In genomic region chr20:31722388-31723281, GRCh38 we compare ENCODE assay signal across 9 cellular contexts. TPM values are rescaled to one million over a fixed set of nuclear protein-coding genes. Genes with fewer than 3 reads are reported as not detected.
DNase-seq lines count a peak whose midpoint lies in the region; ATAC-seq, FAIRE-seq and TF ChIP-seq lines count a peak whose summit lies in the region.
"Had no signal": no experiment of that assay in that cellular context is flagged by ENCODE, and none has a peak within 500 bp of the region (broad histone marks: within the 10 kb centered on the region; RNA-seq: fewer than 3 reads in every experiment).

TSS of gene BCL2L1 (minus strand) at chr20:31722868. CDS start at chr20:31722218, 650 bp downstream.

- peak within 1 kb of the TSS; percentile 91 for H3K27ac Mint-ChIP-seq in activated naive CD8-positive, alpha-beta T cell treated with anti-CD3 and anti-CD28 coated beads, Interleukin-2, amount 10 ng/mL, durations not matched to agents 7 days and 5 days

- H3K4me3 ChIP-seq in pancreas, result peak within 1 kb of the TSS; percentile 89 to 96 (median 94)
- peak within 1 kb of the TSS; percentile 76 for H3K4me3 ChIP-seq in tibial artery

- H3K4me3 Mint-ChIP-seq in activated naive CD8-positive, alpha-beta T cell treated with anti-CD3 and anti-CD28 coated beads, Interleukin-2, amount 10 ng/mL, durations not matched to agents 7 days and 5 days, result peak within 1 kb of the TSS; percentile 99

- no peak for FAIRE-seq in pancreas (lab: Jason Lieb, UNC)
- FAIRE-seq: colon had no signal

- 1% methylated on average over 43 of the region's 43 CpGs for WGBS in pancreas, 2 donors

- H3K27ac ChIP-seq in pancreas (peak within 1 kb of the TSS; percentile 97 to 98 (median 98)), tibial artery (peak within 1 kb of the TSS; percentile 97 to 99)

- POLR2A ChIA-PET in activated naive CD8-positive, alpha-beta T cell treated with anti-CD3 and anti-CD28 coated beads, Interleukin-2, amount 10 ng/mL, durations not matched to agents 7 days and 5 days (lab: Charles Lee), result interaction anchor here (1.0 to 8.1 kb wide), 22 partner anchors 10 to 160 kb away, joined by 3 to 149 read pairs (median 6); partner anchors contain the start of gene TPX2

- H3K36me3 ChIP-seq in pancreas, result no peaks in the 10 kb centered on the region
- H3K36me3 ChIP-seq in tibial artery, result peaks cover 0 to 6% (median 5%) of the 10 kb centered on the region in 3 donors

- peak; percentile 46 to 70 (median 54) for TF ChIP-seq CTCF in pancreas (IDR thresholded peaks at IDR 0.05)
- peak; percentile 82 to 87 for TF ChIP-seq CTCF in tibial artery (IDR thresholded peaks at IDR 0.05)

- peaks cover 2% of the 10 kb centered on the region for H3K27me3 Mint-ChIP-seq in activated naive CD8-positive, alpha-beta T cell treated with anti-CD3 and anti-CD28 coated beads, Interleukin-2, amount 10 ng/mL, durations not matched to agents 7 days and 5 days

- ATAC-seq in GM21515 (IDR thresholded peaks at IDR 0.05; ENCODE audit: unreplicated experiment), result peak; percentile 21
- ATAC-seq in activated naive CD8-positive, alpha-beta T cell treated with anti-CD3 and anti-CD28 coated beads, Interleukin-2, amount 10 ng/mL, durations not matched to agents 7 days and 5 days (ENCODE audit: low read depth), result peak; percentile 24
- peak; percentile 73 to 82 (median 78) for ATAC-seq in pancreas

- no peaks in the 10 kb centered on the region for H3K9me3 Mint-ChIP-seq in activated naive CD8-positive, alpha-beta T cell treated with anti-CD3 and anti-CD28 coated beads, Interleukin-2, amount 10 ng/mL, durations not matched to agents 7 days and 5 days

- H3K9me3 ChIP-seq in pancreas (no peaks in the 10 kb centered on the region), tibial artery (no peaks in the 10 kb centered on the region)

- intact Hi-C loops in head of caudate nucleus (cut with DNase I), result loop anchor here (2.0 to 10.0 kb wide), 2 partner anchors 62 to 158 kb away; no protein-coding TSS in a partner anchor
- intact Hi-C loops in pancreas (cut with DNase I), result loop anchor here in 1 of 3 donors (5.0 kb wide), 1 partner anchor 55 kb away; no protein-coding TSS in a partner anchor
- intact Hi-C loops in tibial artery (cut with DNase I; ENCODE audit: low total_unique reads), result loop anchor here (2.0 to 10.0 kb wide), 3 partner anchors 62 to 232 kb away; partner anchors contain the start of gene PDRG1

- peaks cover 34% of the 10 kb centered on the region for H3K4me1 Mint-ChIP-seq in activated naive CD8-positive, alpha-beta T cell treated with anti-CD3 and anti-CD28 coated beads, Interleukin-2, amount 10 ng/mL, durations not matched to agents 7 days and 5 days

- H3K36me3 Mint-ChIP-seq in activated naive CD8-positive, alpha-beta T cell treated with anti-CD3 and anti-CD28 coated beads, Interleukin-2, amount 10 ng/mL, durations not matched to agents 7 days and 5 days, result peaks cover 36% of the 10 kb centered on the region

- peak in 13 of 14 donors; percentile 24 to 87 (median 79) for DNase-seq in C1 segment of cervical spinal cord (lab: John Stamatoyannopoulos, UW)
- peak; percentile 83 for DNase-seq in NAMALWA (ENCODE audit: low spot score)
- DNase-seq in SW 1271 (lab: John Stamatoyannopoulos, UW), result peak; percentile 90 to 93
- peak; percentile 75 for DNase-seq in activated naive CD8-positive, alpha-beta T cell treated with anti-CD3 and anti-CD28 coated beads, Interleukin-2, amount 10 ng/mL, durations not matched to agents 7 days and 5 days
- peak; percentile 57 to 94 (median 87) for DNase-seq in head of caudate nucleus
- peak; percentile 85 to 94 (median 87) for DNase-seq in pancreas
- peak; percentile 91 to 94 for DNase-seq in tibial artery

- peaks cover 4 to 30% (median 23%) of the 10 kb centered on the region in 3 donors for H3K4me1 ChIP-seq in pancreas
- H3K4me1 ChIP-seq in tibial artery, result peaks cover 0 to 32% (median 27%) of the 10 kb centered on the region in 4 donors

- H3K27me3 ChIP-seq in pancreas (no peaks in the 10 kb centered on the region), tibial artery (no peaks in the 10 kb centered on the region)

RNA-seq across cellular contexts. Expression of gene BCL2L1, which starts in this region (rescaled TPM):
- total RNA-seq in activated naive CD8-positive, alpha-beta T cell treated with anti-CD3 and anti-CD28 coated beads, Interleukin-2, amount 10 ng/mL, durations not matched to agents 7 days and 5 days, result 10 to 100 TPM; 61.7 to 64.5 TPM
- 10 to 100 TPM; 27.3 to 59.8 (median 40.0) TPM for total RNA-seq in pancreas
- polyA plus RNA-seq in pancreas, result 10 to 100 TPM; 40.8 to 55.5 TPM

Comparison
In these comparisons a context has a peak if more than half of its experiments do, and no peak if none do; other contexts are left out.
1. Peak in every context shown above with its lines: DNase-seq, ATAC-seq, H3K4me3 ChIP-seq and H3K27ac ChIP-seq.
2. ATAC-seq: peak in every context shown above with its lines; median percentile 78 in pancreas; 24 in activated naive CD8-positive, alpha-beta T cell treated with anti-CD3 and anti-CD28 coated beads, Interleukin-2, amount 10 ng/mL, durations not matched to agents 7 days and 5 days; 21 in GM21515.